ENCODE assay signal across 16 cellular contexts in genomic region chr13:99383511-99383921, GRCh38.
DNase-seq lines count a peak whose midpoint lies in the region; ATAC-seq and TF ChIP-seq lines count a peak whose summit lies in the region.
"Had no signal": no experiment of that assay in that cellular context is flagged by ENCODE, and none has a peak within 500 bp of the region (broad histone marks: within the 10 kb centered on the region; RNA-seq: fewer than 3 reads in every experiment).

No MANE protein-coding gene starts in this region.

- ATAC-seq in Right ventricle myocardium superior (ENCODE audit: poor library complexity), result no peak
- no peak for ATAC-seq in activated T-cell treated with anti-CD3 and anti-CD28 coated beads, Interleukin-2, amount 50 U/mL, for 72 hours (replicated peaks in 1 of 2)
- ATAC-seq in HG03159 (IDR thresholded peaks at IDR 0.05; ENCODE audit: unreplicated experiment), result no peak
- ATAC-seq in GM21529 (IDR thresholded peaks at IDR 0.05; ENCODE audit: unreplicated experiment), result no peak

- no peak overlapping the region for H3K27ac ChIP-seq in right atrium auricular region
- H3K27ac ChIP-seq: left lung, thyroid gland, VCaP had no signal

- TF ChIP-seq CTCF in right atrium auricular region (IDR thresholded peaks at IDR 0.05), result no peak
- no peak for TF ChIP-seq CTCF in type B pancreatic cell (conservative IDR thresholded peaks at IDR 0.05)

- peaks cover 95% of the 10 kb centered on the region for H3K4me1 Mint-ChIP-seq in activated T-cell treated with anti-CD3 and anti-CD28 coated beads, Interleukin-2, amount 50 U/mL, for 72 hours (ENCODE audit: low read depth)
- peaks cover 12% of the 10 kb centered on the region for H3K4me1 Mint-ChIP-seq in type B pancreatic cell (ENCODE audit: unreplicated experiment)

- H3K27ac Mint-ChIP-seq in activated T-cell treated with anti-CD3 and anti-CD28 coated beads, Interleukin-2, amount 50 U/mL, for 72 hours, result peak overlapping the region; percentile 75
- H3K27ac Mint-ChIP-seq in type B pancreatic cell, result no peak overlapping the region

- peak; percentile 40 for DNase-seq in right atrium auricular region (ENCODE audit: low spot score)
- no peak for DNase-seq in Right ventricle myocardium superior
- DNase-seq in activated T-cell treated with anti-CD3 and anti-CD28 coated beads, Interleukin-2, amount 50 U/mL, for 72 hours, result no peak
- peak; percentile 54 for DNase-seq in islet precursor cell
- DNase-seq in type B pancreatic cell (ENCODE audit: extremely low spot score, unreplicated experiment), result no peak
- no peak for DNase-seq in cerebellum (ENCODE audit: low spot score)
- DNase-seq: hypothalamus, left lung, NCI-H1694 treated with DMSO at 0.1 percent for 48 hours, NCI-H510A treated with DMSO at 0.1 percent for 48 hours, OCI-M1, SK-N-SH, thyroid gland had no signal

- peaks cover 18% of the 10 kb centered on the region for H3K36me3 ChIP-seq in right atrium auricular region

- H3K9me3 Mint-ChIP-seq in activated T-cell treated with anti-CD3 and anti-CD28 coated beads, Interleukin-2, amount 50 U/mL, for 72 hours, result no peaks in the 10 kb centered on the region
- H3K9me3 Mint-ChIP-seq in type B pancreatic cell, result no peaks in the 10 kb centered on the region

- H3K4me1 ChIP-seq in right atrium auricular region, result peaks cover 0 to 46% of the 10 kb centered on the region in 2 donors

- H3K27me3 ChIP-seq in right atrium auricular region, result no peaks in the 10 kb centered on the region
- H3K27me3 ChIP-seq: left lung, thyroid gland had no signal

- peaks cover 5 to 20% of the 10 kb centered on the region in 2 donors for H3K36me3 Mint-ChIP-seq in activated T-cell treated with anti-CD3 and anti-CD28 coated beads, Interleukin-2, amount 50 U/mL, for 72 hours (ENCODE audit: insufficient read depth in 2 of 2)
- H3K36me3 Mint-ChIP-seq in type B pancreatic cell, result peaks cover 16% of the 10 kb centered on the region

- intact Hi-C loops in Right ventricle myocardium superior (cut with DNase I), result no loop called here

- peak overlapping the region; percentile 62 to 68 for H3K4me3 Mint-ChIP-seq in activated T-cell treated with anti-CD3 and anti-CD28 coated beads, Interleukin-2, amount 50 U/mL, for 72 hours
- H3K4me3 Mint-ChIP-seq in type B pancreatic cell, result no peak overlapping the region

- H3K27me3 Mint-ChIP-seq in activated T-cell treated with anti-CD3 and anti-CD28 coated beads, Interleukin-2, amount 50 U/mL, for 72 hours (ENCODE audit: low read depth), result no peaks in the 10 kb centered on the region
- H3K27me3 Mint-ChIP-seq in type B pancreatic cell, result no peaks in the 10 kb centered on the region

- peaks cover 0 to 4% of the 10 kb centered on the region in 2 donors for H3K9me3 ChIP-seq in right atrium auricular region
- H3K9me3 ChIP-seq: left lung, SK-N-SH, thyroid gland had no signal

- H3K4me3 ChIP-seq in right atrium auricular region, result no peak overlapping the region
- H3K4me3 ChIP-seq: left lung, thyroid gland had no signal

Comparison
In these comparisons a context has a peak if more than half of its experiments do, and no peak if none do; other contexts are left out.
1. DNase-seq: peak in right atrium auricular region (single experiment) and islet precursor cell (single experiment); none in Right ventricle myocardium superior (single experiment), activated T-cell treated with anti-CD3 and anti-CD28 coated beads, Interleukin-2, amount 50 U/mL, for 72 hours (0 of 2), type B pancreatic cell (single experiment) and cerebellum (single experiment).